ENCODE assay signal across 23 cellular contexts in genomic region chr19:38727306-38727867, GRCh38. TPM values are rescaled to one million over a fixed set of nuclear protein-coding genes. Genes with fewer than 3 reads are reported as not detected.
A peak's percentile ranks its signal among the peaks of the same experiment; 100 is the strongest.
DNase-seq lines count a peak whose midpoint lies in the region; ATAC-seq, FAIRE-seq and TF ChIP-seq lines count a peak whose summit lies in the region.
"Had no signal": no experiment of that assay in that cellular context is flagged by ENCODE, and none has a peak within 500 bp of the region (broad histone marks: within the 10 kb centered on the region; RNA-seq: fewer than 3 reads in every experiment).

No MANE protein-coding gene starts in this region.

- H3K79me2 ChIP-seq in astrocyte (ENCODE audit: insufficient read depth, low read length): peaks cover 33% of the 10 kb centered on the region

- FAIRE-seq in astrocyte (lab: Jason Lieb, UNC): no peak
- FAIRE-seq: GM12878, small intestine had no signal

- peak overlapping the region; percentile 23 for H3K9ac ChIP-seq in astrocyte (ENCODE audit: low read length)
- no peak overlapping the region for H3K9ac ChIP-seq in skeletal muscle tissue (ENCODE audit: low read depth in 1 of 3, low read length in 3 of 3)
- H3K9ac ChIP-seq: SK-N-SH had no signal

- ATAC-seq in sciatic nerve: no peak
- ATAC-seq in stimulated activated naive CD8-positive, alpha-beta T cell treated with anti-CD3 and anti-CD28 coated beads, Interleukin-15, amount 100 ng/mL, for 72 hours: no peak
- no peak for ATAC-seq in activated CD8-positive, alpha-beta T cell treated with anti-CD3 and anti-CD28 coated beads for 36 hours
- ATAC-seq: GM12878 had no signal

- peaks cover 9% of the 10 kb centered on the region for H3K4me1 ChIP-seq in astrocyte (ENCODE audit: insufficient read depth, low read length)
- peaks cover 0 to 59% of the 10 kb centered on the region in 2 donors for H3K4me1 ChIP-seq in right atrium auricular region
- peaks cover 9 to 34% (median 29%) of the 10 kb centered on the region in 3 donors for H3K4me1 ChIP-seq in skeletal muscle tissue (ENCODE audit: control insufficient read depth in 3 of 3, insufficient read depth in 3 of 3, low read length in 3 of 3)

- H3K27ac ChIP-seq in 22Rv1 (peak overlapping the region; percentile 39), astrocyte (ENCODE audit: low read depth, low read length) (no peak overlapping the region), right atrium auricular region (peak overlapping the region; percentile 53 to 65), skeletal muscle tissue (ENCODE audit: low read depth, low read length) (peak overlapping the region; percentile 30)
- H3K27ac ChIP-seq: C4-2B had no signal

- H4K20me1 ChIP-seq in astrocyte (ENCODE audit: insufficient read depth, low read length): peaks cover 58% of the 10 kb centered on the region

- no peak overlapping the region for H3K4me2 ChIP-seq in astrocyte (ENCODE audit: low read length)
- H3K4me2 ChIP-seq: SK-N-SH had no signal

- no peak overlapping the region for H2AFZ ChIP-seq in astrocyte (ENCODE audit: low read depth, low read length)

- H3K9me3 ChIP-seq in astrocyte (ENCODE audit: insufficient read depth, low read depth, low read length) (no peaks in the 10 kb centered on the region), right atrium auricular region (no peaks in the 10 kb centered on the region), skeletal muscle tissue (ENCODE audit: control insufficient read depth in 3 of 3, low read length in 3 of 3) (no peaks in the 10 kb centered on the region)
- H3K9me3 ChIP-seq: SK-N-SH, tibial nerve had no signal

- POLR2A ChIA-PET in activated CD8-positive, alpha-beta T cell treated with anti-CD3 and anti-CD28 coated beads for 36 hours (lab: Charles Lee): no interaction called here

- H3K4me3 ChIP-seq in astrocyte (ENCODE audit: insufficient read depth, low read depth, low read length) (no peak overlapping the region), right atrium auricular region (no peak overlapping the region), skeletal muscle tissue (ENCODE audit: low read length in 3 of 3) (no peak overlapping the region)
- H3K4me3 ChIP-seq: GM12878, tibial nerve had no signal

- H3K9me3 Mint-ChIP-seq in astrocyte (ENCODE audit: unreplicated experiment): no peaks in the 10 kb centered on the region
- H3K9me3 Mint-ChIP-seq in stimulated activated naive CD8-positive, alpha-beta T cell treated with anti-CD3 and anti-CD28 coated beads, Interleukin-15, amount 100 ng/mL, for 72 hours: no peaks in the 10 kb centered on the region
- H3K9me3 Mint-ChIP-seq in activated CD8-positive, alpha-beta T cell treated with anti-CD3 and anti-CD28 coated beads for 36 hours: no peaks in the 10 kb centered on the region
- H3K9me3 Mint-ChIP-seq: endodermal cell, HFFc6 had no signal

- H3K27me3 ChIP-seq in astrocyte (ENCODE audit: insufficient read depth, low read length) (no peaks in the 10 kb centered on the region), right atrium auricular region (no peaks in the 10 kb centered on the region), skeletal muscle tissue (ENCODE audit: control insufficient read depth in 3 of 3, insufficient read depth in 3 of 3, low read length in 3 of 3) (no peaks in the 10 kb centered on the region)
- H3K27me3 ChIP-seq: tibial nerve had no signal

- no peak for DNase-seq in astrocyte (ENCODE audit: low read depth)
- no peak for DNase-seq in right atrium auricular region (ENCODE audit: low spot score)
- no peak for DNase-seq in sciatic nerve (ENCODE audit: low spot score)
- no peak for DNase-seq in stimulated activated naive CD8-positive, alpha-beta T cell treated with anti-CD3 and anti-CD28 coated beads, Interleukin-15, amount 100 ng/mL, for 72 hours
- DNase-seq in mucosa of gallbladder (ENCODE audit: low spot score): no peak
- DNase-seq in activated CD8-positive, alpha-beta T cell treated with anti-CD3 and anti-CD28 coated beads for 36 hours: no peak
- DNase-seq: activated CD4-positive, alpha-beta T cell treated with anti-CD3 and anti-CD28 coated beads for 1 hour; activated effector memory CD4-positive, alpha-beta T cell treated with Interleukin-2 at 50 U/mL for 16 hours; cerebellar nuclear complex; DMS153; endodermal cell; GF-D8; HFFc6; NCI-H526 treated with DMSO at 0.1 percent for 48 hours; occipital lobe; SK-N-SH; small intestine; T1000 had no signal

- peaks cover 30% of the 10 kb centered on the region for H3K36me3 Mint-ChIP-seq in astrocyte (ENCODE audit: low read depth, unreplicated experiment)
- peaks cover 23% of the 10 kb centered on the region for H3K36me3 Mint-ChIP-seq in activated CD8-positive, alpha-beta T cell treated with anti-CD3 and anti-CD28 coated beads for 36 hours (ENCODE audit: low read depth)

- TF ChIP-seq CTCF in 22Rv1 (IDR thresholded peaks at IDR 0.05) (no peak), astrocyte (IDR thresholded peaks at IDR 0.05; ENCODE audit: insufficient read depth, low read depth, low read length) (no peak), right atrium auricular region (IDR thresholded peaks at IDR 0.05) (no peak)
- TF ChIP-seq CTCF in activated CD8-positive, alpha-beta T cell treated with anti-CD3 and anti-CD28 coated beads for 36 hours (IDR thresholded peaks at IDR 0.05): no peak

- intact Hi-C loops in sciatic nerve (cut with DNase I): no loop called here
- intact Hi-C loops in activated CD8-positive, alpha-beta T cell treated with anti-CD3 and anti-CD28 coated beads for 36 hours (cut with micrococcal nuclease): no loop called here

- H3K27ac Mint-ChIP-seq in astrocyte (ENCODE audit: unreplicated experiment): no peak overlapping the region
- peak overlapping the region in 1 of 2 donors; percentile 46 for H3K27ac Mint-ChIP-seq in stimulated activated naive CD8-positive, alpha-beta T cell treated with anti-CD3 and anti-CD28 coated beads, Interleukin-15, amount 100 ng/mL, for 72 hours
- H3K27ac Mint-ChIP-seq in activated CD8-positive, alpha-beta T cell treated with anti-CD3 and anti-CD28 coated beads for 36 hours: no peak overlapping the region
- H3K27ac Mint-ChIP-seq: endodermal cell, HFFc6 had no signal

- H3K27me3 Mint-ChIP-seq in astrocyte (ENCODE audit: low read depth, unreplicated experiment): no peaks in the 10 kb centered on the region
- no peaks in the 10 kb centered on the region for H3K27me3 Mint-ChIP-seq in stimulated activated naive CD8-positive, alpha-beta T cell treated with anti-CD3 and anti-CD28 coated beads, Interleukin-15, amount 100 ng/mL, for 72 hours
- no peaks in the 10 kb centered on the region for H3K27me3 Mint-ChIP-seq in activated CD8-positive, alpha-beta T cell treated with anti-CD3 and anti-CD28 coated beads for 36 hours

- H3K4me3 Mint-ChIP-seq in astrocyte (ENCODE audit: unreplicated experiment): no peak overlapping the region
- no peak overlapping the region for H3K4me3 Mint-ChIP-seq in stimulated activated naive CD8-positive, alpha-beta T cell treated with anti-CD3 and anti-CD28 coated beads, Interleukin-15, amount 100 ng/mL, for 72 hours
- no peak overlapping the region for H3K4me3 Mint-ChIP-seq in activated CD8-positive, alpha-beta T cell treated with anti-CD3 and anti-CD28 coated beads for 36 hours
- H3K4me3 Mint-ChIP-seq: endodermal cell, HFFc6 had no signal

- H3K4me1 Mint-ChIP-seq in astrocyte (ENCODE audit: low read depth, unreplicated experiment): peaks cover 7% of the 10 kb centered on the region
- peaks cover 38% of the 10 kb centered on the region for H3K4me1 Mint-ChIP-seq in stimulated activated naive CD8-positive, alpha-beta T cell treated with anti-CD3 and anti-CD28 coated beads, Interleukin-15, amount 100 ng/mL, for 72 hours
- H3K4me1 Mint-ChIP-seq in activated CD8-positive, alpha-beta T cell treated with anti-CD3 and anti-CD28 coated beads for 36 hours (ENCODE audit: low read depth): peaks cover 13% of the 10 kb centered on the region

- H3K36me3 ChIP-seq in astrocyte (ENCODE audit: insufficient read depth, low read length): peaks cover 45% of the 10 kb centered on the region
- H3K36me3 ChIP-seq in right atrium auricular region: peaks cover 89% of the 10 kb centered on the region
- H3K36me3 ChIP-seq in skeletal muscle tissue (ENCODE audit: control insufficient read depth in 3 of 3, insufficient read depth in 3 of 3, low read length in 3 of 3): peaks cover 64 to 81% (median 75%) of the 10 kb centered on the region in 3 donors

- CTCF ChIA-PET in activated CD8-positive, alpha-beta T cell treated with anti-CD3 and anti-CD28 coated beads for 36 hours (lab: Charles Lee): no interaction called here

RNA-seq across cellular contexts. Expression of gene CAPN12, which starts 16.9 kb away (rescaled TPM):
- total RNA-seq in astrocyte (4.6 and 6.0 TPM in 2 replicates), right atrium auricular region (under 1 TPM; 0.74 to 0.90 TPM), skeletal muscle tissue (0.52 TPM), sciatic nerve (5.6 TPM), mucosa of gallbladder (206 TPM)
- total RNA-seq in activated CD8-positive, alpha-beta T cell treated with anti-CD3 and anti-CD28 coated beads for 36 hours: 10 to 100 TPM; 19.6 to 22.7 TPM
- total RNA-seq: occipital lobe had no signal

RNA-seq across cellular contexts. Expression of gene LGALS7, which starts 45.9 kb away (rescaled TPM):
- total RNA-seq in astrocyte (not detected in 2 replicates), right atrium auricular region (not detected), skeletal muscle tissue (1.0 TPM), sciatic nerve (not detected), mucosa of gallbladder (not detected)
- not detected for total RNA-seq in activated CD8-positive, alpha-beta T cell treated with anti-CD3 and anti-CD28 coated beads for 36 hours
- total RNA-seq: GM12878, HFFc6, tibial nerve had no signal
